ENCODE assay signal across 1 cellular context in genomic region chr2:109649736-109650695, GRCh38.
A peak's percentile ranks its signal among the peaks of the same experiment; 100 is the strongest.
TF ChIP-seq lines count a peak whose summit lies in the region.

No MANE protein-coding gene starts in this region.

TF ChIP-seq in HepG2, 621 proteins besides CTCF, POLR2A, EP300 and RAD21:
- 0 out of 2 replicates have a peak, but pooled peaks have one; percentile 42 for TF ChIP-seq ZNF382 (CRISPR knock-in tag; IDR thresholded peaks at IDR 0.05; ENCODE audit: borderline replicate concordance)
- TF ChIP-seq ZNF260 (CRISPR knock-in tag; IDR thresholded peaks at IDR 0.05; ENCODE audit: borderline replicate concordance, low read depth) = no peak
- TF ChIP-seq, protein P1, sequence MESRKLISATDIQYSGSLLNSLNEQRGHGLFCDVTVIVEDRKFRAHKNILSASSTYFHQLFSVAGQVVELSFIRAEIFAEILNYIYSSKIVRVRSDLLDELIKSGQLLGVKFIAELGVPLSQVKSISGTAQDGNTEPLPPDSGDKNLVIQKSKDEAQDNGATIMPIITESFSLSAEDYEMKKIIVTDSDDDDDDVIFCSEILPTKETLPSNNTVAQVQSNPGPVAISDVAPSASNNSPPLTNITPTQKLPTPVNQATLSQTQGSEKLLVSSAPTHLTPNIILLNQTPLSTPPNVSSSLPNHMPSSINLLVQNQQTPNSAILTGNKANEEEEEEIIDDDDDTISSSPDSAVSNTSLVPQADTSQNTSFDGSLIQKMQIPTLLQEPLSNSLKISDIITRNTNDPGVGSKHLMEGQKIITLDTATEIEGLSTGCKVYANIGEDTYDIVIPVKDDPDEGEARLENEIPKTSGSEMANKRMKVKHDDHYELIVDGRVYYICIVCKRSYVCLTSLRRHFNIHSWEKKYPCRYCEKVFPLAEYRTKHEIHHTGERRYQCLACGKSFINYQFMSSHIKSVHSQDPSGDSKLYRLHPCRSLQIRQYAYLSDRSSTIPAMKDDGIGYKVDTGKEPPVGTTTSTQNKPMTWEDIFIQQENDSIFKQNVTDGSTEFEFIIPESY (CRISPR knock-in tag; IDR thresholded peaks at IDR 0.05) = peak; percentile 58; the same call in 1 of the 2 replicates
